Comparison of ENCODE assay signal across 9 cellular contexts in the genomic region with DNA sequence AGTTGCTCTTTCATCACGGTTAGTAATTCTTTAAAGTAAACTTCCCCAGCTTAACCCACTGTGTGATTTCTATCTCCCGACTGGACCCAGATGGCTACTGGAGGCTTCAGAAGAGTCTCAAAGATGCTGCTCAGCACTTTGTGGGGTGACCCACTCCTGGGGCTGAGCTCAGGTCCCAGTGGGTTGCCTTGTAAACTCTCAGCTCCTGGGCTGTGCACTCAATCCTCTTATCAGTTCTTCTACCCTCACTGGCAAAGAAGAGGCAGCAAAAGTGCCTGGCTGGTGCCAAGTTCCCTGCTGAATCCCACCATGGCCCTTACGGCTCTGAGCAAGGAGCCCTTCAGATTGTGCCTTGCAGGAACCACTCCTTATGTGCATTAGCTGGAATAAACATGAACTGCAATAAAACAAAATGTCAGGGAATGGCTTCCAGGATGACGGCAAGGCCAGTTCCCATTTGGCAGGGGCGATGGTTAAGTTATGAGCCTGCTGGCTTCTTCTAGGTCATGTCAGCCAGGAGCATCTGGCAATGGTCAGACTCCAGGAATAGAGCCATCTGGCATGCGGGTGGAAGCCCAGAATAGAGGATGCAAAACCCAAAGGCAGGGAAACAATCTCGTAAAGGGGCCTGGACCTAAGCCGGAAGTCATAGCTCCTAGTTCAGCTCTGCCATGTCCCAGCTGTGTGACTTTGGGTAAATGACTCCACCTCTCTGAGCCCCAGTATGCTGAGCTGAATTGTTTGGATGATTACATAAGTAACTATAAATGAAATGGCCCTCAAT. TPM values are rescaled to one million over a fixed set of nuclear protein-coding genes. Genes with fewer than 3 reads are reported as not detected.
DNase-seq lines count a peak whose midpoint lies in the region; ATAC-seq and TF ChIP-seq lines count a peak whose summit lies in the region.
"Had no signal": no experiment of that assay in that cellular context is flagged by ENCODE, and none has a peak within 500 bp of the region (broad histone marks: within the 10 kb centered on the region; RNA-seq: fewer than 3 reads in every experiment).

No MANE protein-coding gene starts in this region.

- DNase-seq in AG08396 (ENCODE audit: low spot score) (peak; percentile 43), NCI-H524 treated with DMSO at 0.1 percent for 48 hours (lab: John Stamatoyannopoulos, UW) (peak; percentile 25), fibroblast of lung (ENCODE audit: low read depth in 2 of 2) (peak; percentile 40 to 63), SW480 (ENCODE audit: low spot score) (no peak), DMS53 treated with DMSO at 0.1 percent for 48 hours (lab: John Stamatoyannopoulos, UW; ENCODE audit: unreplicated experiment) (no peak)
- DNase-seq in activated CD4-positive, alpha-beta T cell treated with anti-CD3 and anti-CD28 coated beads, Interleukin-2, amount 50 U/mL, for 1 hour, result no peak

- H3K27ac ChIP-seq in fibroblast of lung (ENCODE audit: insufficient read depth, low read length) (peak overlapping the region; percentile 36), mucosa of rectum (ENCODE audit: low read depth in 2 of 2, low read length in 2 of 2) (peak overlapping the region; percentile 38 to 56)

- no peaks in the 10 kb centered on the region for H4K20me1 ChIP-seq in fibroblast of lung (ENCODE audit: control insufficient read depth, extremely low read depth, insufficient read depth, low read length)

- H3K4me2 ChIP-seq in fibroblast of lung (ENCODE audit: extremely low read depth, insufficient read depth, low read length), result peak overlapping the region; percentile 75

- H3K9ac ChIP-seq in fibroblast of lung (ENCODE audit: insufficient read depth, low read length) (no peak overlapping the region), mucosa of rectum (ENCODE audit: low read depth in 1 of 2, low read length in 2 of 2) (no peak overlapping the region)

- H3K9me3 ChIP-seq in fibroblast of lung (ENCODE audit: control insufficient read depth, insufficient read depth, low read depth, low read length) (no peaks in the 10 kb centered on the region), mucosa of rectum (ENCODE audit: control insufficient read depth in 2 of 2, low read length in 2 of 2) (no peaks in the 10 kb centered on the region)

- no peak for TF ChIP-seq CTCF in fibroblast of lung (conservative IDR thresholded peaks at IDR 0.05 in 1 of 2, IDR thresholded peaks at IDR 0.05 in 1 of 2; ENCODE audit: low read depth in 1 of 2, low read length in 2 of 2)

- no peaks in the 10 kb centered on the region for H3K79me2 ChIP-seq in fibroblast of lung (ENCODE audit: control insufficient read depth, insufficient read depth, low read length)

- H3K4me3 ChIP-seq in fibroblast of lung (replicated peaks in 1 of 4; ENCODE audit: control extremely low read depth in 1 of 4, insufficient read depth in 1 of 4, low read depth in 3 of 4, low read length in 4 of 4) (no peak overlapping the region), mucosa of rectum (ENCODE audit: low read length in 2 of 2) (no peak overlapping the region)

- H2AFZ ChIP-seq in fibroblast of lung (ENCODE audit: low read length), result peak overlapping the region; percentile 52

- H3K36me3 ChIP-seq in fibroblast of lung (ENCODE audit: control insufficient read depth, insufficient read depth, low read length) (no peaks in the 10 kb centered on the region), mucosa of rectum (ENCODE audit: control insufficient read depth in 2 of 2, insufficient read depth in 2 of 2, low read length in 2 of 2) (no peaks in the 10 kb centered on the region)

- no peaks in the 10 kb centered on the region for H3K27me3 ChIP-seq in fibroblast of lung (ENCODE audit: control insufficient read depth, insufficient read depth, low read length)
- H3K27me3 ChIP-seq in mucosa of rectum (ENCODE audit: control insufficient read depth in 2 of 2, insufficient read depth in 2 of 2, low read length in 2 of 2), result peaks cover 0 to 2% of the 10 kb centered on the region in 2 donors

- no peak for ATAC-seq in GM18520 (IDR thresholded peaks at IDR 0.05; ENCODE audit: unreplicated experiment)

- H3K4me1 ChIP-seq in fibroblast of lung (ENCODE audit: control insufficient read depth, extremely low read depth, insufficient read depth, low read length) (peaks cover 10% of the 10 kb centered on the region), mucosa of rectum (ENCODE audit: control insufficient read depth in 2 of 2, insufficient read depth in 2 of 2, low read length in 2 of 2) (peaks cover 0 to 7% of the 10 kb centered on the region in 2 donors)

RNA-seq across cellular contexts. Expression of gene MYOC, which starts 6.7 kb away (rescaled TPM):
- 1.2 and 2.1 TPM in 2 replicates for total RNA-seq in fibroblast of lung
- polyA plus RNA-seq in fibroblast of lung, result 1.1 and 2.0 TPM in 2 replicates
- polyA plus RNA-seq in fibroblast of lung (2012), result 0.80 and 1.7 TPM in 2 replicates
- polyA minus RNA-seq in fibroblast of lung (ENCODE audit: low replicate concordance), result not detected in 2 replicates
- polyA plus RNA-seq: AG04450 had no signal

RNA-seq across cellular contexts. Expression of gene MYOCOS, which starts 23.7 kb away (rescaled TPM):
- not detected in 2 replicates for total RNA-seq in fibroblast of lung
- not detected in 2 replicates for polyA plus RNA-seq in fibroblast of lung
- polyA plus RNA-seq in fibroblast of lung (2012), result not detected in 2 replicates
- polyA minus RNA-seq in fibroblast of lung (ENCODE audit: low replicate concordance), result not detected in 2 replicates
- polyA plus RNA-seq: AG04450 had no signal

Comparison
In these comparisons a context has a peak if more than half of its experiments do, and no peak if none do; other contexts are left out.
1. DNase-seq: peak in AG08396 (single experiment), NCI-H524 treated with DMSO at 0.1 percent for 48 hours (single experiment) and fibroblast of lung (2 of 2); none in activated CD4-positive, alpha-beta T cell treated with anti-CD3 and anti-CD28 coated beads, Interleukin-2, amount 50 U/mL, for 1 hour (single experiment), SW480 (single experiment) and DMS53 treated with DMSO at 0.1 percent for 48 hours (single experiment).